In the genomic region with DNA sequence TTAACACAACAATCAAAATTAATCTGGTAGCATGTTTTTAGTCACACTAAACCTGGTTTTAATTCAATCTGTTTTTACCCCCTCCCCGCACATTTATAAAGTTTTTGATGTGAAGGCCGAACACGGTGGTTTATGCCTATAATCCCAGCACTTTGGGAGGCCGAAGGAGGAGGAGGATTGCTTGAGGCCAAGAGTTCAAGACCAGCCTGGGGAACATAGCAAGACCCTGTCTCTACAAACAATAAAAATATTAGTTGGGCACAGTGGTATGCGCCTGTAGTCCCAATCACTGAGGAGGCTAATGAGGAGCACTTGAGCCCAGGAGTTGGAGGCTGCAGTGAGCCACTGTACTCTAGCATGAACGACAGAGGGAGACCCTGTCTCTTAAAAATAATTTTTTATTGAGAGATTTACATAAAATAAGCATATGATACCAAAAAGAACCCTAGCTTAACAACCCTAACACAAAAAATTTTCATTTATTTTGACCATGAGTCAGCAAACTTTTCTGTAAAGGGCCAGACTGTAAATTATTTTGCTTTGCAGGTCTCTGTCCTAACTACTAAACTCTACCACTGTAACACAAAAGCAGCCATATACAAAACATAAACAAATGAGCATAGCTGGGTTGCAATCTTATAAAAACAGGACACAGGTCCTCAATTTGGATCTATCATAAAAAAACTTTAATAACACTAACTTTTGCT, we compare ENCODE assay signal across 15 cellular contexts. TPM values are rescaled to one million over a fixed set of nuclear protein-coding genes. Genes with fewer than 3 reads are reported as not detected.
DNase-seq lines count a peak whose midpoint lies in the region; ATAC-seq and TF ChIP-seq lines count a peak whose summit lies in the region.
"Had no signal": no experiment of that assay in that cellular context is flagged by ENCODE, and none has a peak within 500 bp of the region (broad histone marks: within the 10 kb centered on the region; RNA-seq: fewer than 3 reads in every experiment).

No MANE protein-coding gene starts in this region.

- POLR2A ChIA-PET in activated CD4-positive, alpha-beta T cell treated with anti-CD3 and anti-CD28 coated beads, Interleukin-2, amount 10 ng/mL, durations not matched to agents 7 days and 5 days (lab: Charles Lee) = no interaction called here
- POLR2A ChIA-PET in PC-9 (lab: Charles Lee; ENCODE audit: unreplicated experiment) = interaction anchor here (0.6 kb wide), 1 partner anchor 13 kb away, joined by 12 read pairs; no protein-coding TSS in a partner anchor

- ATAC-seq in psoas muscle = no peak
- no peak for ATAC-seq in left lobe of liver
- ATAC-seq: esophagus mucosa had no signal

- no TSS peak for BruUV-seq in PC-9 (replicated peaks; lab: Mats Ljungman, UMichigan)

- H3K4me1 ChIP-seq in PC-9 (replicated peaks; ENCODE audit: insufficient read depth) (no peaks in the 10 kb centered on the region), psoas muscle (peaks cover 17% of the 10 kb centered on the region)

- TF ChIP-seq CTCF in PC-9 (conservative IDR thresholded peaks at IDR 0.05) (no peak), brain (conservative IDR thresholded peaks at IDR 0.05) (no peak), psoas muscle (IDR thresholded peaks at IDR 0.05) (no peak)

- H3K4me2 ChIP-seq in PC-9 = no peak overlapping the region

- peaks cover 26% of the 10 kb centered on the region for H4K20me1 ChIP-seq in PC-9 (ENCODE audit: insufficient read depth)

- H3F3A ChIP-seq in PC-9 (ENCODE audit: insufficient read depth, low read depth) = peaks cover 49% of the 10 kb centered on the region

- H3K36me3 ChIP-seq in PC-9 (ENCODE audit: low read depth) = peaks cover 37% of the 10 kb centered on the region
- peaks cover 3 to 87% of the 10 kb centered on the region in 2 donors for H3K36me3 ChIP-seq in psoas muscle (ENCODE audit: insufficient read depth in 1 of 2, low read depth in 1 of 2)

- H3K4me3 Mint-ChIP-seq in activated CD4-positive, alpha-beta T cell treated with anti-CD3 and anti-CD28 coated beads, Interleukin-2, amount 10 ng/mL, durations not matched to agents 7 days and 5 days = no peak overlapping the region
- H3K4me3 Mint-ChIP-seq in brain = no peak overlapping the region

- no peak overlapping the region for H3K4me3 ChIP-seq in PC-9
- H3K4me3 ChIP-seq in psoas muscle = no peak overlapping the region
- H3K4me3 ChIP-seq: coronary artery had no signal

- no peaks in the 10 kb centered on the region for H3K27me3 Mint-ChIP-seq in activated CD4-positive, alpha-beta T cell treated with anti-CD3 and anti-CD28 coated beads, Interleukin-2, amount 10 ng/mL, durations not matched to agents 7 days and 5 days
- peaks cover 3% of the 10 kb centered on the region for H3K27me3 Mint-ChIP-seq in brain
- H3K27me3 Mint-ChIP-seq: IgD-negative memory B cell had no signal

- no peaks in the 10 kb centered on the region for H3K9me2 ChIP-seq in PC-9 (ENCODE audit: insufficient read depth)

- H3K9me3 ChIP-seq in PC-9 (ENCODE audit: insufficient read depth, low read depth) = no peaks in the 10 kb centered on the region
- H3K9me3 ChIP-seq in psoas muscle = no peaks in the 10 kb centered on the region

- no peaks in the 10 kb centered on the region for H3K9me3 Mint-ChIP-seq in activated CD4-positive, alpha-beta T cell treated with anti-CD3 and anti-CD28 coated beads, Interleukin-2, amount 10 ng/mL, durations not matched to agents 7 days and 5 days
- H3K9me3 Mint-ChIP-seq in brain = no peaks in the 10 kb centered on the region
- H3K9me3 Mint-ChIP-seq: IgD-negative memory B cell had no signal

- no peaks in the 10 kb centered on the region for H3K27me3 ChIP-seq in PC-9 (ENCODE audit: insufficient read depth, low read depth)
- no peaks in the 10 kb centered on the region for H3K27me3 ChIP-seq in psoas muscle (ENCODE audit: insufficient read depth in 3 of 3, low read length in 2 of 3)

- intact Hi-C loops in PC-9 (cut with micrococcal nuclease; ENCODE audit: unreplicated experiment) = no loop called here
- intact Hi-C loops in psoas muscle (cut with DNase I) = no loop called here

- 87 to 93% (median 92%) methylated on average over 6 of the region's 6 CpGs for WGBS in psoas muscle, 3 donors

- in situ Hi-C loops in KBM-7 (cut with MboI; ENCODE audit: low pct_unique_long_range_greater_than_20kb, low sequenced_read_pairs) = no loop called here

- H3K36me3 Mint-ChIP-seq in activated CD4-positive, alpha-beta T cell treated with anti-CD3 and anti-CD28 coated beads, Interleukin-2, amount 10 ng/mL, durations not matched to agents 7 days and 5 days (ENCODE audit: low read depth) = peaks cover 73% of the 10 kb centered on the region
- peaks cover 79% of the 10 kb centered on the region for H3K36me3 Mint-ChIP-seq in brain

- peak overlapping the region; percentile 69 for H3K27ac Mint-ChIP-seq in activated CD4-positive, alpha-beta T cell treated with anti-CD3 and anti-CD28 coated beads, Interleukin-2, amount 10 ng/mL, durations not matched to agents 7 days and 5 days
- H3K27ac Mint-ChIP-seq in brain = peak overlapping the region in 3 of 5 experiments; percentile 54 to 78 (median 60)

- CTCF ChIA-PET in activated CD4-positive, alpha-beta T cell treated with anti-CD3 and anti-CD28 coated beads, Interleukin-2, amount 10 ng/mL, durations not matched to agents 7 days and 5 days (lab: Charles Lee) = interaction anchor here (1.1 kb wide), 1 partner anchor 67 kb away, joined by 3 read pairs; no protein-coding TSS in a partner anchor
- CTCF ChIA-PET in PC-9 (lab: Charles Lee) = interaction anchor here (1.1 kb wide), 1 partner anchor 67 kb away, joined by 8 read pairs; no protein-coding TSS in a partner anchor

- H2AFZ ChIP-seq in PC-9 = no peak overlapping the region

- H3K4me1 Mint-ChIP-seq in activated CD4-positive, alpha-beta T cell treated with anti-CD3 and anti-CD28 coated beads, Interleukin-2, amount 10 ng/mL, durations not matched to agents 7 days and 5 days = peaks cover 45% of the 10 kb centered on the region
- peaks cover 2% of the 10 kb centered on the region for H3K4me1 Mint-ChIP-seq in brain

- H3K27ac ChIP-seq in PC-9 (peak overlapping the region; percentile 29), psoas muscle (peak overlapping the region; percentile 37)
- H3K27ac ChIP-seq: coronary artery had no signal

- no peak for DNase-seq in activated CD4-positive, alpha-beta T cell treated with anti-CD3 and anti-CD28 coated beads, Interleukin-2, amount 10 ng/mL, durations not matched to agents 7 days and 5 days
- DNase-seq in activated CD4-positive, alpha-beta T cell treated with anti-CD3 and anti-CD28 coated beads for 4 hours = no peak
- DNase-seq in PC-9 (no peak), psoas muscle (no peak), HUDEP-2 (lab: John Stamatoyannopoulos, UW; ENCODE audit: unreplicated experiment in 76 of 76) (no peak), KBM-7 (no peak), left lobe of liver (ENCODE audit: low spot score) (no peak)
- DNase-seq: ACHN; activated naive CD4-positive, alpha-beta T cell treated with Interleukin-2 at 50 U/mL for 16 hours; NCI-H345; small intestine had no signal

- H3K79me2 ChIP-seq in PC-9 (ENCODE audit: low read depth) = peaks cover 27% of the 10 kb centered on the region

RNA-seq across cellular contexts. Expression of gene HNRNPD, which starts 21.5 kb away (rescaled TPM):
- total RNA-seq in activated CD4-positive, alpha-beta T cell treated with anti-CD3 and anti-CD28 coated beads, Interleukin-2, amount 10 ng/mL, durations not matched to agents 7 days and 5 days = 100 to 1,000 TPM; 368 to 430 TPM
- 165 and 221 TPM in 2 replicates for total RNA-seq in PC-9 (2021)
- 297 TPM for polyA plus RNA-seq in brain (ENCODE audit: insufficient read depth, low read depth, low replicate concordance)
- total RNA-seq in psoas muscle = 100 to 1,000 TPM in 3 of 4 donors, 10 to 100 TPM in 1; 82.0 to 139 (median 115) TPM
- 100 to 1,000 TPM in 2 of 3 donors, 10 to 100 TPM in 1; 92.7 to 158 (median 117) TPM for polyA plus RNA-seq in psoas muscle
- 42.9 TPM for total RNA-seq in left lobe of liver
